ENCODE assay signal across 11 cellular contexts in genomic region chr12:41189395-41190251, GRCh38. TPM values are rescaled to one million over a fixed set of nuclear protein-coding genes. Genes with fewer than 3 reads are reported as not detected.
DNase-seq lines count a peak whose midpoint lies in the region; ATAC-seq and TF ChIP-seq lines count a peak whose summit lies in the region.
"Had no signal": no experiment of that assay in that cellular context is flagged by ENCODE, and none has a peak within 500 bp of the region (broad histone marks: within the 10 kb centered on the region; RNA-seq: fewer than 3 reads in every experiment).

No MANE protein-coding gene starts in this region.

- peak in 2 of 3 experiments; percentile 78 to 84 for DNase-seq in NCI-H1417 (lab: John Stamatoyannopoulos, UW)
- no peak for DNase-seq in NCI-H1417 treated with DMSO at 0.1 percent for 48 hours (lab: John Stamatoyannopoulos, UW)
- DNase-seq in left lung = peak in 1 of 2 donors; percentile 40
- peak; percentile 61 for DNase-seq in superior temporal gyrus (ENCODE audit: extremely low spot score)
- DNase-seq in T-helper 2 cell = no peak
- DNase-seq in NCI-H187 treated with DMSO at 0.1 percent for 48 hours (lab: John Stamatoyannopoulos, UW) = no peak
- DNase-seq: activated naive CD4-positive, alpha-beta T cell treated with anti-CD3 and anti-CD28 coated beads, Interleukin-2, amount 10 ng/mL, durations not matched to agents 7 days and 5 days; stimulated activated CD4-positive, alpha-beta T cell treated with anti-CD3 and anti-CD28 coated beads, Interleukin-2, amount 100 ng/mL, for 48 hours had no signal

- H3K27ac ChIP-seq in cingulate gyrus (ENCODE audit: low read depth, low read length) = peak overlapping the region; percentile 30
- no peak overlapping the region for H3K27ac ChIP-seq in left lung

- H3K9me3 ChIP-seq in left lung = no peaks in the 10 kb centered on the region

- peak overlapping the region in 1 of 2 donors; percentile 8 for H3K4me3 ChIP-seq in left lung

- ATAC-seq in left lung (peak; percentile 45), GM21390 (IDR thresholded peaks at IDR 0.05; ENCODE audit: unreplicated experiment) (no peak)

- H3K36me3 ChIP-seq in left lung = no peaks in the 10 kb centered on the region

- H3K27me3 ChIP-seq in left lung = peaks cover 45 to 58% of the 10 kb centered on the region in 2 donors

- intact Hi-C loops in left lung (cut with DNase I) = no loop called here

- TF ChIP-seq CTCF in left lung (IDR thresholded peaks at IDR 0.05) = no peak

- peaks cover 0 to 19% of the 10 kb centered on the region in 2 donors for H3K4me1 ChIP-seq in left lung

RNA-seq across cellular contexts. Expression of gene PDZRN4, which starts 1.5 kb away (rescaled TPM):
- under 1 TPM; 0.55 to 0.58 TPM for total RNA-seq in left lung
- total RNA-seq: T-helper 1 cell treated with Interleukin-12 subunit alpha and Interleukin-12 subunit beta and Interleukin-4 antibody, amounts not matched to agents 30 ng/mL and 1 ng/mL, for 36 hours had no signal

Comparison
In these comparisons a context has a peak if more than half of its experiments do, and no peak if none do; other contexts are left out.
1. DNase-seq: peak in NCI-H1417 (2 of 3) and superior temporal gyrus (single experiment); none in NCI-H1417 treated with DMSO at 0.1 percent for 48 hours (single experiment), T-helper 2 cell (0 of 5) and NCI-H187 treated with DMSO at 0.1 percent for 48 hours (single experiment).